34 cellular contexts compared by ENCODE assay signal in the genomic region with DNA sequence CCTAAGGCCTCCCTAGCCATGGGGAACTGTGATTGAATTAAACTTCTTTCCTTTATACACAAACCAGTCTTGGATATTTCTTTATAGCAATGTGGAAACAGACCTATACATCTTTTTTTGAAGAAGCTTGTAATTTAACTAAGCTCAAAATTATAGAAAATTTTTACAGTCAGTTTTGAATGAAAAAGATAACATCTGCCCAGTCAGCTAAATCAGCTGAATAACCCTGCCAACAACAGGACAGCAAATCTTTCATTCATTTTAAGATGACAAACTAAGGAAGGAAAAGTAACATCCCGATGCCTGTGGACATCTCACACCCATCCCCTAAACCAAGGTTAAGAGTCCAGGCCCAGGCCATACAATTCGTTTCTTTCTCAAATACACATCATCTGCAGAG.
"Had no signal": no experiment of that assay in that cellular context is flagged by ENCODE, and none has a peak within 500 bp of the region (broad histone marks: within the 10 kb centered on the region; RNA-seq: fewer than 3 reads in every experiment).

No MANE protein-coding gene starts in this region.

- H3K4me3 ChIP-seq: adrenal gland, ascending aorta, body of pancreas, breast epithelium, cardiac muscle cell had no signal

- ATAC-seq: activated naive CD4-positive, alpha-beta T cell treated with anti-CD3 and anti-CD28 coated beads, Interleukin-2, amount 50 U/mL, for 72 hours; activated naive CD8-positive, alpha-beta T cell treated with anti-CD3 and anti-CD28 coated beads, Interleukin-2, amount 50 U/mL, for 24 hours; activated T-cell treated with anti-CD3 and anti-CD28 coated beads, Interleukin-2, amount 50 U/mL, for 4 hours; activated T-cell treated with anti-CD3 and anti-CD28 coated beads, Interleukin-2, amount 50 U/mL, for 72 hours; activated T-helper 17 cell treated with anti-CD3 and anti-CD28 coated beads, Interleukin-2, amount 50 U/mL, for 72 hours; body of pancreas had no signal

- H3K4me1 ChIP-seq: adrenal gland, ascending aorta, body of pancreas, breast epithelium had no signal

- H3K27ac ChIP-seq: adrenal gland, ascending aorta, body of pancreas, brain microvascular endothelial cell, breast epithelium, cardiac muscle cell had no signal

- H3K9me3 ChIP-seq: adrenal gland, ascending aorta, body of pancreas had no signal

- H3K27me3 ChIP-seq: adrenal gland, ascending aorta, body of pancreas, brain microvascular endothelial cell, breast epithelium, cardiac muscle cell had no signal

- H3K36me3 ChIP-seq: adrenal gland, ascending aorta, brain microvascular endothelial cell, breast epithelium, cardiac muscle cell had no signal

- FAIRE-seq: astrocyte, bronchial epithelial cell had no signal

- DNase-seq: activated effector memory CD4-positive, alpha-beta T cell treated with anti-CD3 and anti-CD28 coated beads, Interleukin-2, amount 50 U/mL, for 16 hours; activated effector memory CD4-positive, alpha-beta T cell treated with Interleukin-2 at 50 U/mL for 16 hours; activated gamma-delta T cell; activated gamma-delta T cell treated with Interleukin-2 at 50 U/mL for 16 hours; activated naive CD4-positive, alpha-beta T cell; activated naive CD4-positive, alpha-beta T cell treated with anti-CD3 and anti-CD28 coated beads for 36 hours; activated naive CD4-positive, alpha-beta T cell treated with anti-CD3 and anti-CD28 coated beads, Interleukin-2, amount 10 ng/mL, durations not matched to agents 7 days and 5 days; activated naive CD4-positive, alpha-beta T cell treated with anti-CD3 and anti-CD28 coated beads, Interleukin-2, amount 50 U/mL, for 16 hours; activated naive CD4-positive, alpha-beta T cell treated with Interleukin-2 at 50 U/mL for 16 hours; activated naive CD8-positive, alpha-beta T cell treated with anti-CD3 and anti-CD28 coated beads for 36 hours; activated naive CD8-positive, alpha-beta T cell treated with anti-CD3 and anti-CD28 coated beads, Interleukin-2, amount 10 ng/mL, durations not matched to agents 7 days and 5 days; activated naive CD8-positive, alpha-beta T cell treated with anti-CD3 and anti-CD28 coated beads, Interleukin-2, amount 50 U/mL, for 24 hours; activated T-cell treated with anti-CD3 and anti-CD28 coated beads, Interleukin-2, amount 50 U/mL, for 1 hour; activated T-cell treated with anti-CD3 and anti-CD28 coated beads, Interleukin-2, amount 50 U/mL, for 24 hours; activated T-cell treated with anti-CD3 and anti-CD28 coated beads, Interleukin-2, amount 50 U/mL, for 4 hours; activated T-cell treated with anti-CD3 and anti-CD28 coated beads, Interleukin-2, amount 50 U/mL, for 48 hours; activated T-cell treated with anti-CD3 and anti-CD28 coated beads, Interleukin-2, amount 50 U/mL, for 72 hours; adrenal gland; amniotic stem cell; amygdala; anterior cingulate cortex; aorta; body of pancreas; brain microvascular endothelial cell; caudate nucleus; central memory CD4-positive, alpha-beta T cell; cerebellar nuclear complex had no signal
